In the genomic region with DNA sequence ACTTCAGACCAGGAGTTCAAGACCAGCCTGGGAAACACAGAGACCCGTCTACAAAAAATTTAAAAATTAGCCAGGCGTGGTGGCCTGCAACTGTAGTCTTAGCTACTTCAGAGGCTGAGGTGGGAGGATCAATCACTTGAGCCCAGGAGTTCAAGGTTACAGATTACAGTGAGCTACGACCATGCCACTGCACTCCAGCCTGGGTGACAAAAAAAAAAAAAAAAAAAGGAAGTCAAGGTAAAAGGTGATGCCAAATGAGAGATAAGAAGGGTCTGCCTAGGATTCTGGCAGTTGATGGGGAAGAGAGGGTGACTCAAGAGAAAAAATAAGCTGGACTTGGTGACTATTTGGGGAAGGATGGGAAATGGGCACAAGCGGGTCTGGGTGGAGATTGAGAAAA, we compare ENCODE assay signal across 1 cellular context.
TF ChIP-seq lines count a peak whose summit lies in the region.

No MANE protein-coding gene starts in this region.

TF ChIP-seq in HepG2, 621 proteins besides CTCF, POLR2A, EP300 and RAD21 (continued from another document and continues in another):
- TF ChIP-seq, protein P1, sequence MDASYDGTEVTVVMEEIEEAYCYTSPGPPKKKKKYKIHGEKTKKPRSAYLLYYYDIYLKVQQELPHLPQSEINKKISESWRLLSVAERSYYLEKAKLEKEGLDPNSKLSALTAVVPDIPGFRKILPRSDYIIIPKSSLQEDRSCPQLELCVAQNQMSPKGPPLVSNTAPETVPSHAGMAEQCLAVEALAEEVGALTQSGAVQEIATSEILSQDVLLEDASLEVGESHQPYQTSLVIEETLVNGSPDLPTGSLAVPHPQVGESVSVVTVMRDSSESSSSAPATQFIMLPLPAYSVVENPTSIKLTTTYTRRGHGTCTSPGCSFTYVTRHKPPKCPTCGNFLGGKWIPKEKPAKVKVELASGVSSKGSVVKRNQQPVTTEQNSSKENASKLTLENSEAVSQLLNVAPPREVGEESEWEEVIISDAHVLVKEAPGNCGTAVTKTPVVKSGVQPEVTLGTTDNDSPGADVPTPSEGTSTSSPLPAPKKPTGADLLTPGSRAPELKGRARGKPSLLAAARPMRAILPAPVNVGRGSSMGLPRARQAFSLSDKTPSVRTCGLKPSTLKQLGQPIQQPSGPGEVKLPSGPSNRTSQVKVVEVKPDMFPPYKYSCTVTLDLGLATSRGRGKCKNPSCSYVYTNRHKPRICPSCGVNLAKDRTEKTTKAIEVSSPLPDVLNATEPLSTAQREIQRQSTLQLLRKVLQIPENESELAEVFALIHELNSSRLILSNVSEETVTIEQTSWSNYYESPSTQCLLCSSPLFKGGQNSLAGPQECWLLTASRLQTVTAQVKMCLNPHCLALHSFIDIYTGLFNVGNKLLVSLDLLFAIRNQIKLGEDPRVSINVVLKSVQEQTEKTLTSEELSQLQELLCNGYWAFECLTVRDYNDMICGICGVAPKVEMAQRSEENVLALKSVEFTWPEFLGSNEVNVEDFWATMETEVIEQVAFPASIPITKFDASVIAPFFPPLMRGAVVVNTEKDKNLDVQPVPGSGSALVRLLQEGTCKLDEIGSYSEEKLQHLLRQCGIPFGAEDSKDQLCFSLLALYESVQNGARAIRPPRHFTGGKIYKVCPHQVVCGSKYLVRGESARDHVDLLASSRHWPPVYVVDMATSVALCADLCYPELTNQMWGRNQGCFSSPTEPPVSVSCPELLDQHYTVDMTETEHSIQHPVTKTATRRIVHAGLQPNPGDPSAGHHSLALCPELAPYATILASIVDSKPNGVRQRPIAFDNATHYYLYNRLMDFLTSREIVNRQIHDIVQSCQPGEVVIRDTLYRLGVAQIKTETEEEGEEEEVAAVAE (CRISPR knock-in tag; IDR thresholded peaks at IDR 0.05; ENCODE audit: borderline replicate concordance) = no peak
- 0 out of 2 replicates have a peak, but pooled peaks have one; percentile 21 for TF ChIP-seq PITX1 (CRISPR knock-in tag; IDR thresholded peaks at IDR 0.05)
- peak; percentile 14; the same call in 1 of the 2 replicates for TF ChIP-seq HMG20A (CRISPR knock-in tag; IDR thresholded peaks at IDR 0.05; ENCODE audit: borderline replicate concordance)
- TF ChIP-seq, protein P2, sequence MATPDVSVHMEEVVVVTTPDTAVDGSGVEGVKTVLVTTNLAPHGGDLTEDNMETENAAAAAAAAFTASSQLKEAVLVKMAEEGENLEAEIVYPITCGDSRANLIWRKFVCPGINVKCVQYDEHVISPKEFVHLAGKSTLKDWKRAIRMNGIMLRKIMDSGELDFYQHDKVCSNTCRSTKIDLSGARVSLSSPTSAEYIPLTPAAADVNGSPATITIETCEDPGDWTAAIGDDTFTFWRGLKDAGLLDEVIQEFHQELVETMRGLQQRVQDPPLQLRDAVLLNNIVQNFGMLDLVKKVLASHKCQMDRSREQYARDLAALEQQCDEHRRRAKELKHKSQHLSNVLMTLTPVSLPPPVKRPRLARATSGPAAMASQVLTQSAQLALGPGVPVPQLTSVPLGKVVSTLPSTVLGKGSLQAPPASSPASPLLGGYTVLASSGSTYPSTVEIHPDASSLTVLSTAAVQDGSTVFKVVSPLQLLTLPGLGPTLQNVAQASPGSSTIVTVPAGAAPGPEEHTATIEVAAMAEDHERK (CRISPR knock-in tag; IDR thresholded peaks at IDR 0.05; ENCODE audit: low read depth) = no peak
- no peak for TF ChIP-seq SP5 (CRISPR knock-in tag; IDR thresholded peaks at IDR 0.05; ENCODE audit: borderline replicate concordance, low read depth)
- TF ChIP-seq, protein P3, sequence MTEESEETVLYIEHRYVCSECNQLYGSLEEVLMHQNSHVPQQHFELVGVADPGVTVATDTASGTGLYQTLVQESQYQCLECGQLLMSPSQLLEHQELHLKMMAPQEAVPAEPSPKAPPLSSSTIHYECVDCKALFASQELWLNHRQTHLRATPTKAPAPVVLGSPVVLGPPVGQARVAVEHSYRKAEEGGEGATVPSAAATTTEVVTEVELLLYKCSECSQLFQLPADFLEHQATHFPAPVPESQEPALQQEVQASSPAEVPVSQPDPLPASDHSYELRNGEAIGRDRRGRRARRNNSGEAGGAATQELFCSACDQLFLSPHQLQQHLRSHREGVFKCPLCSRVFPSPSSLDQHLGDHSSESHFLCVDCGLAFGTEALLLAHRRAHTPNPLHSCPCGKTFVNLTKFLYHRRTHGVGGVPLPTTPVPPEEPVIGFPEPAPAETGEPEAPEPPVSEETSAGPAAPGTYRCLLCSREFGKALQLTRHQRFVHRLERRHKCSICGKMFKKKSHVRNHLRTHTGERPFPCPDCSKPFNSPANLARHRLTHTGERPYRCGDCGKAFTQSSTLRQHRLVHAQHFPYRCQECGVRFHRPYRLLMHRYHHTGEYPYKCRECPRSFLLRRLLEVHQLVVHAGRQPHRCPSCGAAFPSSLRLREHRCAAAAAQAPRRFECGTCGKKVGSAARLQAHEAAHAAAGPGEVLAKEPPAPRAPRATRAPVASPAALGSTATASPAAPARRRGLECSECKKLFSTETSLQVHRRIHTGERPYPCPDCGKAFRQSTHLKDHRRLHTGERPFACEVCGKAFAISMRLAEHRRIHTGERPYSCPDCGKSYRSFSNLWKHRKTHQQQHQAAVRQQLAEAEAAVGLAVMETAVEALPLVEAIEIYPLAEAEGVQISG (CRISPR knock-in tag; IDR thresholded peaks at IDR 0.05) = no peak
- TF ChIP-seq FOXM1 (CRISPR knock-in tag; IDR thresholded peaks at IDR 0.05) = no peak
- TF ChIP-seq ZBTB42 (CRISPR knock-in tag; IDR thresholded peaks at IDR 0.05) = no peak
- TF ChIP-seq EEA1 (CRISPR knock-in tag; IDR thresholded peaks at IDR 0.05; ENCODE audit: borderline replicate concordance) = no peak
- no peak for TF ChIP-seq HOXA5 (CRISPR knock-in tag; IDR thresholded peaks at IDR 0.05)
- TF ChIP-seq, protein P4, sequence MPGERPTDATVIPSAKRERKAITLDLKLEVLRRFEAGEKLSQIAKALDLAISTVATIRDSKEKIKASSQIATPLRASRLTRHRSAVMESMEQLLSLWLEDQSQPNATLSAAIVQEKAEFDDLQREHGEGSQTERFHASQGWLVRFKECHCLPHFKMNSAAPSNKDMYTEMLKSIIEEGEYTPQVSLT (CRISPR knock-in tag; IDR thresholded peaks at IDR 0.05; ENCODE audit: borderline replicate concordance, low read depth) = no peak
- TF ChIP-seq, protein P5, sequence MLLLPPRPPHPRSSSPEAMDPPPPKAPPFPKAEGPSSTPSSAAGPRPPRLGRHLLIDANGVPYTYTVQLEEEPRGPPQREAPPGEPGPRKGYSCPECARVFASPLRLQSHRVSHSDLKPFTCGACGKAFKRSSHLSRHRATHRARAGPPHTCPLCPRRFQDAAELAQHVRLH (CRISPR knock-in tag; IDR thresholded peaks at IDR 0.05; ENCODE audit: borderline replicate concordance, low read depth) = no peak
- no peak for TF ChIP-seq IRF2 (CRISPR knock-in tag; IDR thresholded peaks at IDR 0.05)
- no peak for TF ChIP-seq ZNF446 (CRISPR knock-in tag; IDR thresholded peaks at IDR 0.05)
- TF ChIP-seq, protein P6, sequence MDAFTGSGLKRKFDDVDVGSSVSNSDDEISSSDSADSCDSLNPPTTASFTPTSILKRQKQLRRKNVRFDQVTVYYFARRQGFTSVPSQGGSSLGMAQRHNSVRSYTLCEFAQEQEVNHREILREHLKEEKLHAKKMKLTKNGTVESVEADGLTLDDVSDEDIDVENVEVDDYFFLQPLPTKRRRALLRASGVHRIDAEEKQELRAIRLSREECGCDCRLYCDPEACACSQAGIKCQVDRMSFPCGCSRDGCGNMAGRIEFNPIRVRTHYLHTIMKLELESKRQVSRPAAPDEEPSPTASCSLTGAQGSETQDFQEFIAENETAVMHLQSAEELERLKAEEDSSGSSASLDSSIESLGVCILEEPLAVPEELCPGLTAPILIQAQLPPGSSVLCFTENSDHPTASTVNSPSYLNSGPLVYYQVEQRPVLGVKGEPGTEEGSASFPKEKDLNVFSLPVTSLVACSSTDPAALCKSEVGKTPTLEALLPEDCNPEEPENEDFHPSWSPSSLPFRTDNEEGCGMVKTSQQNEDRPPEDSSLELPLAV (CRISPR knock-in tag; conservative IDR thresholded peaks at IDR 0.05; ENCODE audit: low read depth) = no peak
- TF ChIP-seq RFXAP (CRISPR knock-in tag; IDR thresholded peaks at IDR 0.05; ENCODE audit: borderline replicate concordance) = no peak
- TF ChIP-seq RXRB (CRISPR knock-in tag; IDR thresholded peaks at IDR 0.05; ENCODE audit: borderline replicate concordance) = peak; percentile 41; the same call in 1 of the 2 replicates
- TF ChIP-seq, protein P7, sequence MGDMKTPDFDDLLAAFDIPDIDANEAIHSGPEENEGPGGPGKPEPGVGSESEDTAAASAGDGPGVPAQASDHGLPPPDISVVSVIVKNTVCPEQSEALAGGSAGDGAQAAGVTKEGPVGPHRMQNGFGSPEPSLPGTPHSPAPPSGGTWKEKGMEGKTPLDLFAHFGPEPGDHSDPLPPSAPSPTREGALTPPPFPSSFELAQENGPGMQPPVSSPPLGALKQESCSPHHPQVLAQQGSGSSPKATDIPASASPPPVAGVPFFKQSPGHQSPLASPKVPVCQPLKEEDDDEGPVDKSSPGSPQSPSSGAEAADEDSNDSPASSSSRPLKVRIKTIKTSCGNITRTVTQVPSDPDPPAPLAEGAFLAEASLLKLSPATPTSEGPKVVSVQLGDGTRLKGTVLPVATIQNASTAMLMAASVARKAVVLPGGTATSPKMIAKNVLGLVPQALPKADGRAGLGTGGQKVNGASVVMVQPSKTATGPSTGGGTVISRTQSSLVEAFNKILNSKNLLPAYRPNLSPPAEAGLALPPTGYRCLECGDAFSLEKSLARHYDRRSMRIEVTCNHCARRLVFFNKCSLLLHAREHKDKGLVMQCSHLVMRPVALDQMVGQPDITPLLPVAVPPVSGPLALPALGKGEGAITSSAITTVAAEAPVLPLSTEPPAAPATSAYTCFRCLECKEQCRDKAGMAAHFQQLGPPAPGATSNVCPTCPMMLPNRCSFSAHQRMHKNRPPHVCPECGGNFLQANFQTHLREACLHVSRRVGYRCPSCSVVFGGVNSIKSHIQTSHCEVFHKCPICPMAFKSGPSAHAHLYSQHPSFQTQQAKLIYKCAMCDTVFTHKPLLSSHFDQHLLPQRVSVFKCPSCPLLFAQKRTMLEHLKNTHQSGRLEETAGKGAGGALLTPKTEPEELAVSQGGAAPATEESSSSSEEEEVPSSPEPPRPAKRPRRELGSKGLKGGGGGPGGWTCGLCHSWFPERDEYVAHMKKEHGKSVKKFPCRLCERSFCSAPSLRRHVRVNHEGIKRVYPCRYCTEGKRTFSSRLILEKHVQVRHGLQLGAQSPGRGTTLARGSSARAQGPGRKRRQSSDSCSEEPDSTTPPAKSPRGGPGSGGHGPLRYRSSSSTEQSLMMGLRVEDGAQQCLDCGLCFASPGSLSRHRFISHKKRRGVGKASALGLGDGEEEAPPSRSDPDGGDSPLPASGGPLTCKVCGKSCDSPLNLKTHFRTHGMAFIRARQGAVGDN (CRISPR knock-in tag; IDR thresholded peaks at IDR 0.05) = no peak
- TF ChIP-seq ZNF841 (CRISPR knock-in tag; IDR thresholded peaks at IDR 0.05; ENCODE audit: borderline replicate concordance) = no peak
- TF ChIP-seq ZNF547 (CRISPR knock-in tag; IDR thresholded peaks at IDR 0.05) = no peak
- TF ChIP-seq, protein P8, sequence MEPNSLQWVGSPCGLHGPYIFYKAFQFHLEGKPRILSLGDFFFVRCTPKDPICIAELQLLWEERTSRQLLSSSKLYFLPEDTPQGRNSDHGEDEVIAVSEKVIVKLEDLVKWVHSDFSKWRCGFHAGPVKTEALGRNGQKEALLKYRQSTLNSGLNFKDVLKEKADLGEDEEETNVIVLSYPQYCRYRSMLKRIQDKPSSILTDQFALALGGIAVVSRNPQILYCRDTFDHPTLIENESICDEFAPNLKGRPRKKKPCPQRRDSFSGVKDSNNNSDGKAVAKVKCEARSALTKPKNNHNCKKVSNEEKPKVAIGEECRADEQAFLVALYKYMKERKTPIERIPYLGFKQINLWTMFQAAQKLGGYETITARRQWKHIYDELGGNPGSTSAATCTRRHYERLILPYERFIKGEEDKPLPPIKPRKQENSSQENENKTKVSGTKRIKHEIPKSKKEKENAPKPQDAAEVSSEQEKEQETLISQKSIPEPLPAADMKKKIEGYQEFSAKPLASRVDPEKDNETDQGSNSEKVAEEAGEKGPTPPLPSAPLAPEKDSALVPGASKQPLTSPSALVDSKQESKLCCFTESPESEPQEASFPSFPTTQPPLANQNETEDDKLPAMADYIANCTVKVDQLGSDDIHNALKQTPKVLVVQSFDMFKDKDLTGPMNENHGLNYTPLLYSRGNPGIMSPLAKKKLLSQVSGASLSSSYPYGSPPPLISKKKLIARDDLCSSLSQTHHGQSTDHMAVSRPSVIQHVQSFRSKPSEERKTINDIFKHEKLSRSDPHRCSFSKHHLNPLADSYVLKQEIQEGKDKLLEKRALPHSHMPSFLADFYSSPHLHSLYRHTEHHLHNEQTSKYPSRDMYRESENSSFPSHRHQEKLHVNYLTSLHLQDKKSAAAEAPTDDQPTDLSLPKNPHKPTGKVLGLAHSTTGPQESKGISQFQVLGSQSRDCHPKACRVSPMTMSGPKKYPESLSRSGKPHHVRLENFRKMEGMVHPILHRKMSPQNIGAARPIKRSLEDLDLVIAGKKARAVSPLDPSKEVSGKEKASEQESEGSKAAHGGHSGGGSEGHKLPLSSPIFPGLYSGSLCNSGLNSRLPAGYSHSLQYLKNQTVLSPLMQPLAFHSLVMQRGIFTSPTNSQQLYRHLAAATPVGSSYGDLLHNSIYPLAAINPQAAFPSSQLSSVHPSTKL (CRISPR knock-in tag; IDR thresholded peaks at IDR 0.05) = 0 out of 2 replicates have a peak, but pooled peaks have one; percentile 30
- TF ChIP-seq ZNF629 (CRISPR knock-in tag; conservative IDR thresholded peaks at IDR 0.05) = peak; percentile 67; the same call in 1 of the 2 replicates
- no peak for TF ChIP-seq NFE2 (CRISPR knock-in tag; IDR thresholded peaks at IDR 0.05)
- TF ChIP-seq CREM (IDR thresholded peaks at IDR 0.05) = peak; percentile 27; the same call in 1 of the 2 replicates
- TF ChIP-seq CREM (CRISPR knock-in tag; IDR thresholded peaks at IDR 0.05) = no peak
- TF ChIP-seq HDAC1 (CRISPR knock-in tag; IDR thresholded peaks at IDR 0.05) = peak; percentile 56; the same call in 1 of the 2 replicates
- TF ChIP-seq, protein P9, sequence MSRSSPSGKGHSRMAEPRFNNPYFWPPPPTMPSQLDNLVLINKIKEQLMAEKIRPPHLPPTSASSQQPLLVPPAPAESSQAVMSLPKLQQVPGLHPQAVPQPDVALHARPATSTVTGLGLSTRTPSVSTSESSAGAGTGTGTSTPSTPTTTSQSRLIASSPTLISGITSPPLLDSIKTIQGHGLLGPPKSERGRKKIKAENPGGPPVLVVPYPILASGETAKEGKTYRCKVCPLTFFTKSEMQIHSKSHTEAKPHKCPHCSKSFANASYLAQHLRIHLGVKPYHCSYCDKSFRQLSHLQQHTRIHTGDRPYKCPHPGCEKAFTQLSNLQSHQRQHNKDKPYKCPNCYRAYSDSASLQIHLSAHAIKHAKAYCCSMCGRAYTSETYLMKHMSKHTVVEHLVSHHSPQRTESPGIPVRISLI (CRISPR knock-in tag; IDR thresholded peaks at IDR 0.05; ENCODE audit: borderline replicate concordance) = peak; percentile 86
- TF ChIP-seq, protein P10, sequence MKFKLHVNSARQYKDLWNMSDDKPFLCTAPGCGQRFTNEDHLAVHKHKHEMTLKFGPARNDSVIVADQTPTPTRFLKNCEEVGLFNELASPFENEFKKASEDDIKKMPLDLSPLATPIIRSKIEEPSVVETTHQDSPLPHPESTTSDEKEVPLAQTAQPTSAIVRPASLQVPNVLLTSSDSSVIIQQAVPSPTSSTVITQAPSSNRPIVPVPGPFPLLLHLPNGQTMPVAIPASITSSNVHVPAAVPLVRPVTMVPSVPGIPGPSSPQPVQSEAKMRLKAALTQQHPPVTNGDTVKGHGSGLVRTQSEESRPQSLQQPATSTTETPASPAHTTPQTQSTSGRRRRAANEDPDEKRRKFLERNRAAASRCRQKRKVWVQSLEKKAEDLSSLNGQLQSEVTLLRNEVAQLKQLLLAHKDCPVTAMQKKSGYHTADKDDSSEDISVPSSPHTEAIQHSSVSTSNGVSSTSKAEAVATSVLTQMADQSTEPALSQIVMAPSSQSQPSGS (CRISPR knock-in tag; IDR thresholded peaks at IDR 0.05) = no peak
- TF ChIP-seq FOXK2 (IDR thresholded peaks at IDR 0.05) = no peak
- no peak for TF ChIP-seq KDM1A (CRISPR knock-in tag; IDR thresholded peaks at IDR 0.05)
